Comparison of ENCODE assay signal across 7 cellular contexts in the genomic region with DNA sequence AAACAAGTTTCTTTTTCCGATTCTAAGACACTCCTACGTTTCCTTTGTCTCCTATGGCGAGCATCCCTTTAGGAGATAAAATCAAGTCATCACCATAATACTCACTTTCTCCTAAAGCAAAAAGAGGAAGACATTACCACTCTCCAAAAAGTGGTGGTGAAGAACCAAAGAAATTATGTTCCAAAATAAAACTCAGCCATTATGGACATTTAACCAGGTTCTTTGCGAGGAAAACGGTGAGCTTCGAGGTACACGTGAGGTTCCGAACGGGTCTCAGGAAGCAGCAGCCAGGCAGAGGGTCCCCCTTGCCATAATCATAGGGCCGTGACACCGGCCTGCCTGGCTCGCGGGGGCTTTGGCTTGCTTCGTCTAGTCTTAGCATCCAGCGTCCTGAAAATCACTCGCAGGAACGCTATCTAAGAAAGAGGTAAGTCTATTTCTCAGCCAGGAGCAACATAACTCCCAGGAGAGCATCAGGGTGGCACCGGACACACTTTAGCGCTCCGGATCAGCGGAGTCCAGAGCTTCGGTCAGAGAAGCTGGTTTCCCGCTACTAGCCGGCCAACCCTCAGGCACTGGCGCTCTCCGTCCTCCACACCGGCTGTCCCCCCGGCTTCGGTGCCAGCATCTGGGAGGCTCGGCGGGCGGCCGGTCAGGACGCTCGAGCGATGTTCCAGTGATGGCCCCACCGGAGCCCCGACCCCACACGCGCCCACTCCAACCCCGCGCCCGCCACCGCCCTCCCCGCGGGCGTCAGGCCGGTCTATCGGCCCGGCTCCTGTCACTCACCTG. TPM values are rescaled to one million over a fixed set of nuclear protein-coding genes. Genes with fewer than 3 reads are reported as not detected.
DNase-seq lines count a peak whose midpoint lies in the region; ATAC-seq and TF ChIP-seq lines count a peak whose summit lies in the region.

No MANE protein-coding gene starts in this region.

- H3K4me3 ChIP-seq in GM08714 (ENCODE audit: low read length) (peak overlapping the region; percentile 77), HUES6 (ENCODE audit: low read depth, low read length) (peak overlapping the region; percentile 82)

- peak; percentile 40 for ATAC-seq in GM21529 (IDR thresholded peaks at IDR 0.05; ENCODE audit: unreplicated experiment)
- peak; percentile 63 for ATAC-seq in activated CD8-positive, alpha-beta T cell treated with anti-CD3 and anti-CD28 coated beads, Interleukin-2, amount 10 ng/mL, durations not matched to agents 7 days and 5 days
- ATAC-seq in foreskin keratinocyte = peak; percentile 41

- H3K27ac ChIP-seq in HUES6 (ENCODE audit: low read depth, low read length) (0 out of 2 replicates have a peak overlapping the region, but pooled peaks have one; percentile 2), foreskin keratinocyte (peak overlapping the region; percentile 86)

- H3K9ac ChIP-seq in HUES6 (ENCODE audit: low read length) = peak overlapping the region; percentile 74

- no peak for TF ChIP-seq CTCF in foreskin keratinocyte (conservative IDR thresholded peaks at IDR 0.05)

- H3K36me3 Mint-ChIP-seq in activated CD8-positive, alpha-beta T cell treated with anti-CD3 and anti-CD28 coated beads, Interleukin-2, amount 10 ng/mL, durations not matched to agents 7 days and 5 days (ENCODE audit: low read depth) = peaks cover 20% of the 10 kb centered on the region

- DNase-seq in activated CD8-positive, alpha-beta T cell treated with anti-CD3 and anti-CD28 coated beads, Interleukin-2, amount 10 ng/mL, durations not matched to agents 7 days and 5 days = peak; percentile 55
- DNase-seq in foreskin keratinocyte (no peak), occipital lobe (lab: John Stamatoyannopoulos, UW) (peak; percentile 70), Ammon's horn (ENCODE audit: low spot score) (no peak)

- no peaks in the 10 kb centered on the region for H3K9me3 ChIP-seq in HUES6 (ENCODE audit: control insufficient read depth, insufficient read depth, low read depth, low read length)

- CTCF ChIA-PET in activated CD8-positive, alpha-beta T cell treated with anti-CD3 and anti-CD28 coated beads, Interleukin-2, amount 10 ng/mL, durations not matched to agents 7 days and 5 days (lab: Charles Lee) = interaction anchor here (0.9 to 3.8 kb wide), 6 partner anchors 17 to 84 kb away, joined by 3 to 38 read pairs (median 6); partner anchors contain the start of genes AMIGO3, INKA1 and UBA7

- H3K27me3 ChIP-seq in HUES6 (ENCODE audit: control insufficient read depth, insufficient read depth, low read length) (no peaks in the 10 kb centered on the region), foreskin keratinocyte (no peaks in the 10 kb centered on the region)

- H3K4me3 Mint-ChIP-seq in activated CD8-positive, alpha-beta T cell treated with anti-CD3 and anti-CD28 coated beads, Interleukin-2, amount 10 ng/mL, durations not matched to agents 7 days and 5 days = peak overlapping the region; percentile 86

- H3K4me1 Mint-ChIP-seq in activated CD8-positive, alpha-beta T cell treated with anti-CD3 and anti-CD28 coated beads, Interleukin-2, amount 10 ng/mL, durations not matched to agents 7 days and 5 days (ENCODE audit: low read depth) = peaks cover 34% of the 10 kb centered on the region

- H3K9me3 Mint-ChIP-seq in activated CD8-positive, alpha-beta T cell treated with anti-CD3 and anti-CD28 coated beads, Interleukin-2, amount 10 ng/mL, durations not matched to agents 7 days and 5 days (ENCODE audit: insufficient read depth) = no peaks in the 10 kb centered on the region

- peak overlapping the region; percentile 81 for H3K27ac Mint-ChIP-seq in activated CD8-positive, alpha-beta T cell treated with anti-CD3 and anti-CD28 coated beads, Interleukin-2, amount 10 ng/mL, durations not matched to agents 7 days and 5 days

- POLR2A ChIA-PET in activated CD8-positive, alpha-beta T cell treated with anti-CD3 and anti-CD28 coated beads, Interleukin-2, amount 10 ng/mL, durations not matched to agents 7 days and 5 days (lab: Charles Lee) = interaction anchor here (0.6 to 2.7 kb wide), 10 partner anchors 8 to 692 kb away, joined by 3 to 23 read pairs (median 3); partner anchors contain the start of genes AMIGO3, CDHR4, GMPPB and INKA1

- peaks cover 10% of the 10 kb centered on the region for H3K36me3 ChIP-seq in HUES6 (ENCODE audit: control insufficient read depth, insufficient read depth, low read length)

- H3K4me1 ChIP-seq in HUES6 (ENCODE audit: control insufficient read depth, insufficient read depth, low read length) = peaks cover 10% of the 10 kb centered on the region
- H3K4me1 ChIP-seq in foreskin keratinocyte = peaks cover 3% of the 10 kb centered on the region

- no peaks in the 10 kb centered on the region for H3K27me3 Mint-ChIP-seq in activated CD8-positive, alpha-beta T cell treated with anti-CD3 and anti-CD28 coated beads, Interleukin-2, amount 10 ng/mL, durations not matched to agents 7 days and 5 days (ENCODE audit: low read depth)

RNA-seq across cellular contexts. Expression of gene IP6K1, which starts 0.6 kb away (rescaled TPM):
- 10 to 100 TPM; 37.7 to 38.1 TPM for total RNA-seq in activated CD8-positive, alpha-beta T cell treated with anti-CD3 and anti-CD28 coated beads, Interleukin-2, amount 10 ng/mL, durations not matched to agents 7 days and 5 days
- 27.7 and 28.0 TPM in 2 replicates for total RNA-seq in foreskin keratinocyte
- polyA plus RNA-seq in foreskin keratinocyte = 13.3 and 16.1 TPM in 2 replicates
- 70.3 TPM for total RNA-seq in occipital lobe

RNA-seq across cellular contexts. Expression of gene CDHR4, which starts 13.9 kb away (rescaled TPM):
- not detected for total RNA-seq in activated CD8-positive, alpha-beta T cell treated with anti-CD3 and anti-CD28 coated beads, Interleukin-2, amount 10 ng/mL, durations not matched to agents 7 days and 5 days
- total RNA-seq in foreskin keratinocyte (not detected in 2 replicates), occipital lobe (not detected)
- polyA plus RNA-seq in foreskin keratinocyte = not detected in 2 replicates

RNA-seq across cellular contexts. Expression of gene INKA1, which starts 17.3 kb away (rescaled TPM):
- total RNA-seq in activated CD8-positive, alpha-beta T cell treated with anti-CD3 and anti-CD28 coated beads, Interleukin-2, amount 10 ng/mL, durations not matched to agents 7 days and 5 days = 1 to 10 TPM; 1.3 to 2.2 TPM
- total RNA-seq in foreskin keratinocyte (18.2 and 20.1 TPM in 2 replicates), occipital lobe (12.3 TPM)
- 25.8 and 27.8 TPM in 2 replicates for polyA plus RNA-seq in foreskin keratinocyte

RNA-seq across cellular contexts. Expression of gene UBA7, which starts 28.0 kb away (rescaled TPM):
- total RNA-seq in activated CD8-positive, alpha-beta T cell treated with anti-CD3 and anti-CD28 coated beads, Interleukin-2, amount 10 ng/mL, durations not matched to agents 7 days and 5 days = 100 to 1,000 TPM; 187 to 208 TPM
- total RNA-seq in foreskin keratinocyte (4.3 and 6.7 TPM in 2 replicates), occipital lobe (3.4 TPM)
- 3.9 and 4.8 TPM in 2 replicates for polyA plus RNA-seq in foreskin keratinocyte

Comparison
In these comparisons a context has a peak if more than half of its experiments do, and no peak if none do; other contexts are left out.
1. DNase-seq: peak in activated CD8-positive, alpha-beta T cell treated with anti-CD3 and anti-CD28 coated beads, Interleukin-2, amount 10 ng/mL, durations not matched to agents 7 days and 5 days (single experiment) and occipital lobe (single experiment); none in foreskin keratinocyte (0 of 2) and Ammon's horn (single experiment).
2. Peak in every context shown above with its lines, with median percentiles within 50 percentile points of each other: ATAC-seq.